22 cellular contexts compared by ENCODE assay signal in the genomic region with DNA sequence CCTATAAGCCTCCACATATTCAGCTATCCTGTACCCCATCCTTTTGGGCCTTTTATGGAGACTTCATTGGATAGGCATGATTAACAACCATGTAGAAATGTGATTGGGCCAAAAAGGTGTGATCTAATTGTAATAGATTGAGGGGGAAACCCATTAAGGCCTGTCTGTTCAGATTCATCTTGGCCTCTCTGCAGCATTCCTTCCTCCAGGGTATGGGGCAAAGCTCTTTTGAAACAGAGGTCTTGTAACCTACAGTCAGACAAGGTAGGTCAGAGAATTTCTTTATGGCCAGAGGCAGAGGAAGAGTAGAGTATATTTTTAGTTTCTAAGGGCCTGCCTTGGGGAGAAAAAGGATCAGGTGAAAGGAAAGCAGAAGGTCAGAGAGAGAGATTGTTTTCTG.
"Had no signal": no experiment of that assay in that cellular context is flagged by ENCODE, and none has a peak within 500 bp of the region (broad histone marks: within the 10 kb centered on the region; RNA-seq: fewer than 3 reads in every experiment).

No MANE protein-coding gene starts in this region.

- ATAC-seq: left lobe of liver; naive thymus-derived CD8-positive, alpha-beta T cell; right cardiac atrium; stimulated activated memory B cell treated with anti-CD40 and anti-IgM and Interleukin-4, amounts not matched to agents 10 μg/mL and 1 μg/mL and 100 μg/mL, for 72 hours; stimulated activated naive CD8-positive, alpha-beta T cell treated with anti-CD3 and anti-CD28 coated beads, Interleukin-15, Interleukin-2, amounts not matched to agents 100 U/mL and 50 U/mL, for 24 hours had no signal

- H3K4me1 Mint-ChIP-seq: stimulated activated memory B cell treated with anti-CD40 and anti-IgM and Interleukin-4, amounts not matched to agents 10 μg/mL and 1 μg/mL and 100 μg/mL, for 72 hours had no signal

- H3K9me3 Mint-ChIP-seq: stimulated activated memory B cell treated with anti-CD40 and anti-IgM and Interleukin-4, amounts not matched to agents 10 μg/mL and 1 μg/mL and 100 μg/mL, for 72 hours had no signal

- DNase-seq: dermis blood vessel endothelial cell; effector memory CD4-positive, alpha-beta T cell; head of caudate nucleus; kidney; mesenchymal stem cell; midbrain; naive thymus-derived CD8-positive, alpha-beta T cell; nephron progenitor cell; nucleus accumbens; right cardiac atrium; sigmoid colon; stimulated activated CD4-positive, alpha-beta T cell treated with anti-CD3 and anti-CD28 coated beads, Interleukin-2, amount 100 ng/mL, for 24 hours; stimulated activated CD4-positive, alpha-beta T cell treated with anti-CD3 and anti-CD28 coated beads, Interleukin-4, amount 100 ng/mL, for 4 hours; stimulated activated naive CD8-positive, alpha-beta T cell treated with anti-CD3 and anti-CD28 coated beads, Interleukin-15, Interleukin-2, amounts not matched to agents 100 U/mL and 50 U/mL, for 24 hours; substantia nigra; testis had no signal

- H3K27ac ChIP-seq: coronary artery, prostate gland, sigmoid colon, testis, tibial nerve, vagina had no signal

- H3K27me3 ChIP-seq: sigmoid colon, testis, tibial nerve, vagina had no signal

- H3K4me3 ChIP-seq: coronary artery, prostate gland, sigmoid colon, testis, tibial nerve, vagina had no signal

- H3K4me3 Mint-ChIP-seq: naive thymus-derived CD8-positive, alpha-beta T cell; nephron progenitor cell; stimulated activated memory B cell treated with anti-CD40 and anti-IgM and Interleukin-4, amounts not matched to agents 10 μg/mL and 1 μg/mL and 100 μg/mL, for 72 hours had no signal

- H3K27ac Mint-ChIP-seq: stimulated activated memory B cell treated with anti-CD40 and anti-IgM and Interleukin-4, amounts not matched to agents 10 μg/mL and 1 μg/mL and 100 μg/mL, for 72 hours had no signal

- H3K36me3 ChIP-seq: prostate gland, sigmoid colon had no signal

- H3K9me3 ChIP-seq: prostate gland, sigmoid colon, testis, vagina had no signal

- H3K27me3 Mint-ChIP-seq: naive thymus-derived CD8-positive, alpha-beta T cell; stimulated activated memory B cell treated with anti-CD40 and anti-IgM and Interleukin-4, amounts not matched to agents 10 μg/mL and 1 μg/mL and 100 μg/mL, for 72 hours had no signal

- H3K4me1 ChIP-seq: prostate gland, sigmoid colon, testis, tibial nerve, vagina had no signal
